ENCODE assay signal across 8 cellular contexts in the genomic region with DNA sequence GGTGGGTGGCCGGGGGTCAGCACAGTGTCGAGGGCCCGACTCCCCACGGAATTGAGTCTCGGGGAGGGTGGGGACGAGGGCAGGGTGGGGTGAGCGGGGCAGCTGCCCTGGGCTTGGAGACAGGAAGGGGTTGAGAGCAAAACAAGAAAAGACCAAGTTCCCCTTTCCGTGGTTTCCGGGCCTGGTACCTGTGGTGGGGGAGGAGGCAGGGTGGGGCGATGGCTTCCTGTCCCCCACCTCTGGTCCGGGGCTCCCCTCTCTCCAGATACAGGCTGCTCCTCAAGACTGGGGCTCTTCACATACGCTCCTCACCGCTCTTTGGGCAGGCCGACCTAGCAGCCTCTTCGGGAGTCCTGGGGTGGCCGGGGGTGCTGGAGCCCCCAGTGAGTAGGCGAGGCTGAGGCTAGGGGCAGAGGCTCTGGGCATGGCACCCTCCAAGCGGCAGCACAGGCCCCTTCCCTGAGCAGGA. TPM values are rescaled to one million over a fixed set of nuclear protein-coding genes. Genes with fewer than 3 reads are reported as not detected.
DNase-seq lines count a peak whose midpoint lies in the region; ATAC-seq and TF ChIP-seq lines count a peak whose summit lies in the region.

No MANE protein-coding gene starts in this region.

- peak overlapping the region; percentile 46 for H3K4me3 ChIP-seq in kidney epithelial cell (ENCODE audit: low read depth, low read length)

- peaks cover 39% of the 10 kb centered on the region for H3K36me3 Mint-ChIP-seq in activated naive CD8-positive, alpha-beta T cell treated with anti-CD3 and anti-CD28 coated beads, Interleukin-2, amount 10 ng/mL, durations not matched to agents 7 days and 5 days

- no peaks in the 10 kb centered on the region for H3K9me3 Mint-ChIP-seq in activated naive CD8-positive, alpha-beta T cell treated with anti-CD3 and anti-CD28 coated beads, Interleukin-2, amount 10 ng/mL, durations not matched to agents 7 days and 5 days

- H3K27me3 ChIP-seq in kidney epithelial cell (ENCODE audit: control insufficient read depth, insufficient read depth, low read length) = no peaks in the 10 kb centered on the region

- peak; percentile 81 for DNase-seq in SKM-1 (lab: John Stamatoyannopoulos, UW; ENCODE audit: unreplicated experiment)
- peak; percentile 85 for DNase-seq in activated naive CD8-positive, alpha-beta T cell treated with anti-CD3 and anti-CD28 coated beads, Interleukin-2, amount 10 ng/mL, durations not matched to agents 7 days and 5 days
- no peak for DNase-seq in kidney epithelial cell (ENCODE audit: low read depth)
- DNase-seq in stimulated activated CD4-positive, alpha-beta T cell treated with anti-CD3 and anti-CD28 coated beads, Interleukin-4, amount 100 ng/mL, for 48 hours (ENCODE audit: low read depth in 2 of 2) = peak; percentile 45 to 54
- no peak for DNase-seq in NCI-H2196 (lab: John Stamatoyannopoulos, UW; ENCODE audit: unreplicated experiment)

- peaks cover 29% of the 10 kb centered on the region for H3K4me1 Mint-ChIP-seq in activated naive CD8-positive, alpha-beta T cell treated with anti-CD3 and anti-CD28 coated beads, Interleukin-2, amount 10 ng/mL, durations not matched to agents 7 days and 5 days

- peak; percentile 69 for TF ChIP-seq POLR2A in GM10847 (IDR thresholded peaks at IDR 0.05; ENCODE audit: extremely low read depth, insufficient read length)

- no peaks in the 10 kb centered on the region for H3K27me3 Mint-ChIP-seq in activated naive CD8-positive, alpha-beta T cell treated with anti-CD3 and anti-CD28 coated beads, Interleukin-2, amount 10 ng/mL, durations not matched to agents 7 days and 5 days

- peak; percentile 31 for ATAC-seq in HG02763 (IDR thresholded peaks at IDR 0.05; ENCODE audit: unreplicated experiment)
- ATAC-seq in activated naive CD8-positive, alpha-beta T cell treated with anti-CD3 and anti-CD28 coated beads, Interleukin-2, amount 10 ng/mL, durations not matched to agents 7 days and 5 days (ENCODE audit: low read depth) = peak; percentile 24
- ATAC-seq in GM18870 (IDR thresholded peaks at IDR 0.05; ENCODE audit: unreplicated experiment) = no peak

- H3K36me3 ChIP-seq in kidney epithelial cell (ENCODE audit: control insufficient read depth, insufficient read depth, low read length) = no peaks in the 10 kb centered on the region

- no peak for TF ChIP-seq CTCF in kidney epithelial cell (IDR thresholded peaks at IDR 0.05; ENCODE audit: insufficient read depth, low read length, poor library complexity, severe bottlenecking)

- H3K27ac Mint-ChIP-seq in activated naive CD8-positive, alpha-beta T cell treated with anti-CD3 and anti-CD28 coated beads, Interleukin-2, amount 10 ng/mL, durations not matched to agents 7 days and 5 days = peak overlapping the region; percentile 100

- H3K4me3 Mint-ChIP-seq in activated naive CD8-positive, alpha-beta T cell treated with anti-CD3 and anti-CD28 coated beads, Interleukin-2, amount 10 ng/mL, durations not matched to agents 7 days and 5 days = peak overlapping the region; percentile 100

- POLR2A ChIA-PET in activated naive CD8-positive, alpha-beta T cell treated with anti-CD3 and anti-CD28 coated beads, Interleukin-2, amount 10 ng/mL, durations not matched to agents 7 days and 5 days (lab: Charles Lee) = interaction anchor here (0.6 to 6.4 kb wide), 37 partner anchors 12 to 475 kb away, joined by 3 to 132 read pairs (median 5); a partner anchor contains a TSS

RNA-seq across cellular contexts. Expression of a gene that starts 0.6 kb away (rescaled TPM):
- 1,000 to 10,000 TPM; 1,426 to 1,488 TPM for total RNA-seq in activated naive CD8-positive, alpha-beta T cell treated with anti-CD3 and anti-CD28 coated beads, Interleukin-2, amount 10 ng/mL, durations not matched to agents 7 days and 5 days
- total RNA-seq in kidney epithelial cell = 9.7 and 10.8 TPM in 2 replicates

RNA-seq across cellular contexts. Expression of a gene that starts 9.5 kb away (rescaled TPM):
- total RNA-seq in activated naive CD8-positive, alpha-beta T cell treated with anti-CD3 and anti-CD28 coated beads, Interleukin-2, amount 10 ng/mL, durations not matched to agents 7 days and 5 days = 100 to 1,000 TPM; 122 to 145 TPM
- total RNA-seq in kidney epithelial cell = 312 and 512 TPM in 2 replicates

RNA-seq across cellular contexts. Expression of a gene that starts 9.7 kb away (rescaled TPM):
- 100 to 1,000 TPM in 1 of 2 experiments, 10 to 100 TPM in 1; 59.7 to 121 TPM for total RNA-seq in activated naive CD8-positive, alpha-beta T cell treated with anti-CD3 and anti-CD28 coated beads, Interleukin-2, amount 10 ng/mL, durations not matched to agents 7 days and 5 days
- total RNA-seq in kidney epithelial cell = 35.0 and 45.4 TPM in 2 replicates

RNA-seq across cellular contexts. Expression of a gene that starts 15.1 kb away (rescaled TPM):
- 10 to 100 TPM; 31.8 to 32.3 TPM for total RNA-seq in activated naive CD8-positive, alpha-beta T cell treated with anti-CD3 and anti-CD28 coated beads, Interleukin-2, amount 10 ng/mL, durations not matched to agents 7 days and 5 days
- 2.2 and 6.3 TPM in 2 replicates for total RNA-seq in kidney epithelial cell

Comparison
In these comparisons a context has a peak if more than half of its experiments do, and no peak if none do; other contexts are left out.
1. DNase-seq: peak in SKM-1 (single experiment), activated naive CD8-positive, alpha-beta T cell treated with anti-CD3 and anti-CD28 coated beads, Interleukin-2, amount 10 ng/mL, durations not matched to agents 7 days and 5 days (single experiment) and stimulated activated CD4-positive, alpha-beta T cell treated with anti-CD3 and anti-CD28 coated beads, Interleukin-4, amount 100 ng/mL, for 48 hours (2 of 2); none in kidney epithelial cell (single experiment) and NCI-H2196 (single experiment).
2. RNA of a gene that starts 0.6 kb away (total RNA-seq): 1,426 to 1,488 TPM in activated naive CD8-positive, alpha-beta T cell treated with anti-CD3 and anti-CD28 coated beads, Interleukin-2, amount 10 ng/mL, durations not matched to agents 7 days and 5 days; 9.7 to 10.8 TPM in kidney epithelial cell; every median in the first group is over 100 times any median in the second.